Comparison of ENCODE assay signal across 20 cellular contexts in the genomic region with DNA sequence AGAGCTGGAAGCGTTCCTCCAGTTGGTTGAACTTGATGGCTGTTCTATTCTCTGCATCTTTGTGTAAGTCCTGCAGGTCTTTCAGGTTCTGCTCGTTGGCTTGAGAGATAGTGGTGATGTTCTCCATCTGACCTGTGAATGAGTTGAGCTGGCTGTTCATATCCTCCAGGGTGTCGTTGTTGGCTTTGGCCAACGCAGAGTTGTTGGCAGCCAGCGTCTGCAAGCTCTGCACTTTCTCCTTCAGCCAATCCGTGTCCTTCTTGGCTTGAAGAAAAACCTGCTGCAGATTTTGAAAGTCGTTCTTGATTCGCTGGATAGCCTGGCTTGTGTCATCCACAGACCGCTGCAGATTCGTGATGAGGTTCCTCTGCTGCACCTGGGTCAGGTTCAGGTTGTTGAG.
"Had no signal": no experiment of that assay in that cellular context is flagged by ENCODE, and none has a peak within 500 bp of the region (broad histone marks: within the 10 kb centered on the region; RNA-seq: fewer than 3 reads in every experiment).

No MANE protein-coding gene starts in this region.

- H3K36me3 ChIP-seq: colonic mucosa had no signal

- H3K27ac ChIP-seq: colonic mucosa, esophagus muscularis mucosa, foreskin keratinocyte, gastroesophageal sphincter, heart left ventricle, hepatocyte, left lung, lower lobe of right lung had no signal

- H3K4me3 ChIP-seq: colonic mucosa, esophagus muscularis mucosa, gastroesophageal sphincter, heart left ventricle, hepatocyte, left lung, lower lobe of right lung, mucosa of descending colon had no signal

- H3K4me3 Mint-ChIP-seq: dendritic cell treated with granulocyte-macrophage colony-stimulating factor and Interleukin-4, amounts not matched to agents 40 ng/mL and 50 ng/mL, for 4 days; effector memory CD8-positive, alpha-beta T cell; endodermal cell; immature natural killer cell; mesothelial cell of epicardium had no signal

- H3K79me2 ChIP-seq: hepatocyte had no signal

- H3K4me1 Mint-ChIP-seq: endodermal cell, immature natural killer cell had no signal

- H3K9me3 ChIP-seq: colonic mucosa, esophagus muscularis mucosa, gastroesophageal sphincter, left lung, lower lobe of right lung, mucosa of descending colon had no signal

- H3K4me2 ChIP-seq: hepatocyte had no signal

- H3K9me3 Mint-ChIP-seq: effector memory CD8-positive, alpha-beta T cell; immature natural killer cell had no signal

- ATAC-seq: effector memory CD8-positive, alpha-beta T cell; foreskin keratinocyte; gastroesophageal sphincter; heart left ventricle; left lung; left ventricle myocardium superior; lower lobe of right lung; mucosa of descending colon had no signal

- H3K27me3 Mint-ChIP-seq: dendritic cell treated with granulocyte-macrophage colony-stimulating factor and Interleukin-4, amounts not matched to agents 40 ng/mL and 50 ng/mL, for 4 days had no signal

- H2AFZ ChIP-seq: hepatocyte had no signal

- H3K27ac Mint-ChIP-seq: dendritic cell treated with granulocyte-macrophage colony-stimulating factor and Interleukin-4, amounts not matched to agents 40 ng/mL and 50 ng/mL, for 4 days; effector memory CD8-positive, alpha-beta T cell; endodermal cell; immature natural killer cell; mesothelial cell of epicardium had no signal

- H3K4me1 ChIP-seq: colonic mucosa, foreskin keratinocyte, left lung, lower lobe of right lung had no signal

- DNase-seq: colonic mucosa; cortex of kidney; effector CD8-positive, alpha-beta T cell; effector memory CD8-positive, alpha-beta T cell; endodermal cell; foreskin keratinocyte; heart left ventricle; hypothalamus; immature natural killer cell; left cardiac atrium; left lung; left ventricle myocardium superior; lower lobe of right lung; mesenchymal stem cell; mucosa of descending colon had no signal

- H3K27me3 ChIP-seq: colonic mucosa, esophagus muscularis mucosa, foreskin keratinocyte, gastroesophageal sphincter, heart left ventricle, hepatocyte, left lung had no signal

- H3K36me3 Mint-ChIP-seq: immature natural killer cell had no signal
